ENCODE assay signal across 1 cellular context in genomic region chr3:8441969-8442559, GRCh38.
TF ChIP-seq lines count a peak whose summit lies in the region.

No MANE protein-coding gene starts in this region.

TF ChIP-seq in HepG2, 621 proteins besides CTCF, POLR2A, EP300 and RAD21 (continued from another document and continues in another):
- TF ChIP-seq NCOR1 (IDR thresholded peaks at IDR 0.05; ENCODE audit: borderline replicate concordance, low read length), result no peak
- TF ChIP-seq THRA (CRISPR knock-in tag; IDR thresholded peaks at IDR 0.05; ENCODE audit: borderline replicate concordance), result no peak
- TF ChIP-seq ZNF740 (CRISPR knock-in tag; IDR thresholded peaks at IDR 0.05), result no peak
- TF ChIP-seq TRIM24 (CRISPR knock-in tag; IDR thresholded peaks at IDR 0.05), result no peak
- no peak for TF ChIP-seq GMEB2 (CRISPR knock-in tag; IDR thresholded peaks at IDR 0.05; ENCODE audit: low read depth)
- no peak for TF ChIP-seq ZNF713 (CRISPR knock-in tag; IDR thresholded peaks at IDR 0.05)
- TF ChIP-seq U2AF1 (optimal IDR thresholded peaks at IDR 0.05; ENCODE audit: low read depth, low read length), result no peak
- TF ChIP-seq EEA1 (CRISPR knock-in tag; IDR thresholded peaks at IDR 0.05; ENCODE audit: borderline replicate concordance), result no peak
- no peak for TF ChIP-seq NR2F1 (CRISPR knock-in tag; IDR thresholded peaks at IDR 0.05)
- 0 out of 2 replicates have a peak, but pooled peaks have one; percentile 24 for TF ChIP-seq RXRB (CRISPR knock-in tag; IDR thresholded peaks at IDR 0.05; ENCODE audit: borderline replicate concordance)
- no peak for TF ChIP-seq ZFY (CRISPR knock-in tag; IDR thresholded peaks at IDR 0.05)
- TF ChIP-seq HMG20A (CRISPR knock-in tag; IDR thresholded peaks at IDR 0.05; ENCODE audit: borderline replicate concordance), result no peak
- TF ChIP-seq CBFB (CRISPR knock-in tag; IDR thresholded peaks at IDR 0.05), result no peak
- no peak for TF ChIP-seq ZIK1 (CRISPR knock-in tag; IDR thresholded peaks at IDR 0.05; ENCODE audit: borderline replicate concordance, low read depth)
- TF ChIP-seq ZNF20 (CRISPR knock-in tag; IDR thresholded peaks at IDR 0.05), result no peak
- no peak for TF ChIP-seq MAFG (CRISPR knock-in tag; IDR thresholded peaks at IDR 0.05)
- no peak for TF ChIP-seq ZNF431 (CRISPR knock-in tag; IDR thresholded peaks at IDR 0.05; ENCODE audit: borderline replicate concordance, low read depth)
- TF ChIP-seq ZBTB7B (CRISPR knock-in tag; IDR thresholded peaks at IDR 0.05), result no peak
- no peak for TF ChIP-seq REPIN1 (CRISPR knock-in tag; IDR thresholded peaks at IDR 0.05; ENCODE audit: borderline replicate concordance, low read depth)
- peak; percentile 81 for TF ChIP-seq ZNF629 (CRISPR knock-in tag; conservative IDR thresholded peaks at IDR 0.05)
- no peak for TF ChIP-seq GLI4 (CRISPR knock-in tag; IDR thresholded peaks at IDR 0.05; ENCODE audit: borderline replicate concordance)
- TF ChIP-seq, protein P1, sequence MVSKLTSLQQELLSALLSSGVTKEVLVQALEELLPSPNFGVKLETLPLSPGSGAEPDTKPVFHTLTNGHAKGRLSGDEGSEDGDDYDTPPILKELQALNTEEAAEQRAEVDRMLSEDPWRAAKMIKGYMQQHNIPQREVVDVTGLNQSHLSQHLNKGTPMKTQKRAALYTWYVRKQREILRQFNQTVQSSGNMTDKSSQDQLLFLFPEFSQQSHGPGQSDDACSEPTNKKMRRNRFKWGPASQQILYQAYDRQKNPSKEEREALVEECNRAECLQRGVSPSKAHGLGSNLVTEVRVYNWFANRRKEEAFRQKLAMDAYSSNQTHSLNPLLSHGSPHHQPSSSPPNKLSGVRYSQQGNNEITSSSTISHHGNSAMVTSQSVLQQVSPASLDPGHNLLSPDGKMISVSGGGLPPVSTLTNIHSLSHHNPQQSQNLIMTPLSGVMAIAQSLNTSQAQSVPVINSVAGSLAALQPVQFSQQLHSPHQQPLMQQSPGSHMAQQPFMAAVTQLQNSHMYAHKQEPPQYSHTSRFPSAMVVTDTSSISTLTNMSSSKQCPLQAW (CRISPR knock-in tag; IDR thresholded peaks at IDR 0.05), result no peak
- TF ChIP-seq, protein P2, sequence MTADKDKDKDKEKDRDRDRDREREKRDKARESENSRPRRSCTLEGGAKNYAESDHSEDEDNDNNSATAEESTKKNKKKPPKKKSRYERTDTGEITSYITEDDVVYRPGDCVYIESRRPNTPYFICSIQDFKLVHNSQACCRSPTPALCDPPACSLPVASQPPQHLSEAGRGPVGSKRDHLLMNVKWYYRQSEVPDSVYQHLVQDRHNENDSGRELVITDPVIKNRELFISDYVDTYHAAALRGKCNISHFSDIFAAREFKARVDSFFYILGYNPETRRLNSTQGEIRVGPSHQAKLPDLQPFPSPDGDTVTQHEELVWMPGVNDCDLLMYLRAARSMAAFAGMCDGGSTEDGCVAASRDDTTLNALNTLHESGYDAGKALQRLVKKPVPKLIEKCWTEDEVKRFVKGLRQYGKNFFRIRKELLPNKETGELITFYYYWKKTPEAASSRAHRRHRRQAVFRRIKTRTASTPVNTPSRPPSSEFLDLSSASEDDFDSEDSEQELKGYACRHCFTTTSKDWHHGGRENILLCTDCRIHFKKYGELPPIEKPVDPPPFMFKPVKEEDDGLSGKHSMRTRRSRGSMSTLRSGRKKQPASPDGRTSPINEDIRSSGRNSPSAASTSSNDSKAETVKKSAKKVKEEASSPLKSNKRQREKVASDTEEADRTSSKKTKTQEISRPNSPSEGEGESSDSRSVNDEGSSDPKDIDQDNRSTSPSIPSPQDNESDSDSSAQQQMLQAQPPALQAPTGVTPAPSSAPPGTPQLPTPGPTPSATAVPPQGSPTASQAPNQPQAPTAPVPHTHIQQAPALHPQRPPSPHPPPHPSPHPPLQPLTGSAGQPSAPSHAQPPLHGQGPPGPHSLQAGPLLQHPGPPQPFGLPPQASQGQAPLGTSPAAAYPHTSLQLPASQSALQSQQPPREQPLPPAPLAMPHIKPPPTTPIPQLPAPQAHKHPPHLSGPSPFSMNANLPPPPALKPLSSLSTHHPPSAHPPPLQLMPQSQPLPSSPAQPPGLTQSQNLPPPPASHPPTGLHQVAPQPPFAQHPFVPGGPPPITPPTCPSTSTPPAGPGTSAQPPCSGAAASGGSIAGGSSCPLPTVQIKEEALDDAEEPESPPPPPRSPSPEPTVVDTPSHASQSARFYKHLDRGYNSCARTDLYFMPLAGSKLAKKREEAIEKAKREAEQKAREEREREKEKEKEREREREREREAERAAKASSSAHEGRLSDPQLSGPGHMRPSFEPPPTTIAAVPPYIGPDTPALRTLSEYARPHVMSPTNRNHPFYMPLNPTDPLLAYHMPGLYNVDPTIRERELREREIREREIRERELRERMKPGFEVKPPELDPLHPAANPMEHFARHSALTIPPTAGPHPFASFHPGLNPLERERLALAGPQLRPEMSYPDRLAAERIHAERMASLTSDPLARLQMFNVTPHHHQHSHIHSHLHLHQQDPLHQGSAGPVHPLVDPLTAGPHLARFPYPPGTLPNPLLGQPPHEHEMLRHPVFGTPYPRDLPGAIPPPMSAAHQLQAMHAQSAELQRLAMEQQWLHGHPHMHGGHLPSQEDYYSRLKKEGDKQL (CRISPR knock-in tag; IDR thresholded peaks at IDR 0.05; ENCODE audit: low read depth), result no peak
- TF ChIP-seq MAZ (IDR thresholded peaks at IDR 0.05; ENCODE audit: borderline replicate concordance, low read depth, low read length), result no peak
- TF ChIP-seq MAZ (CRISPR knock-in tag; IDR thresholded peaks at IDR 0.05; ENCODE audit: low read depth), result 0 out of 2 replicates have a peak, but pooled peaks have one; percentile 43
- no peak for TF ChIP-seq ZNF224 (CRISPR knock-in tag; IDR thresholded peaks at IDR 0.05)
- 0 out of 2 replicates have a peak, but pooled peaks have one; percentile 25 for TF ChIP-seq ZBED4 (CRISPR knock-in tag; IDR thresholded peaks at IDR 0.05; ENCODE audit: borderline replicate concordance)
- peak; percentile 30; the same call in 1 of the 2 replicates for TF ChIP-seq ZNF605 (CRISPR knock-in tag; IDR thresholded peaks at IDR 0.05)
- TF ChIP-seq TCF7L2 (IDR thresholded peaks at IDR 0.05; ENCODE audit: low read depth, low read length), result no peak
- TF ChIP-seq SNAI1 (CRISPR knock-in tag; IDR thresholded peaks at IDR 0.05; ENCODE audit: borderline replicate concordance), result no peak
- no peak for TF ChIP-seq ZBTB38 (CRISPR knock-in tag; IDR thresholded peaks at IDR 0.05)
- TF ChIP-seq ZNF317 (CRISPR knock-in tag; IDR thresholded peaks at IDR 0.05), result no peak
- no peak for TF ChIP-seq FOXK1 (CRISPR knock-in tag; IDR thresholded peaks at IDR 0.05; ENCODE audit: borderline replicate concordance, low read depth)
- TF ChIP-seq POLR2AphosphoS5 (IDR thresholded peaks at IDR 0.05; ENCODE audit: low read depth, low read length), result no peak
- no peak for TF ChIP-seq ZNF263 (CRISPR knock-in tag; IDR thresholded peaks at IDR 0.05)
- no peak for TF ChIP-seq ERF (CRISPR knock-in tag; IDR thresholded peaks at IDR 0.05)
- TF ChIP-seq RXRA (CRISPR knock-in tag; IDR thresholded peaks at IDR 0.05), result no peak
- no peak for TF ChIP-seq POLR2G (IDR thresholded peaks at IDR 0.05; ENCODE audit: low read depth, low read length)
- TF ChIP-seq PPARG (CRISPR knock-in tag; conservative IDR thresholded peaks at IDR 0.05), result no peak
- TF ChIP-seq KLF16 (CRISPR knock-in tag; IDR thresholded peaks at IDR 0.05), result 0 out of 4 replicates have a peak, but pooled peaks of 1 of the 2 experiments have one; percentile 22
- TF ChIP-seq MAF1 (CRISPR knock-in tag; IDR thresholded peaks at IDR 0.05; ENCODE audit: borderline replicate concordance), result no peak
- TF ChIP-seq ZNF12 (CRISPR knock-in tag; IDR thresholded peaks at IDR 0.05), result no peak
- TF ChIP-seq, protein P3, sequence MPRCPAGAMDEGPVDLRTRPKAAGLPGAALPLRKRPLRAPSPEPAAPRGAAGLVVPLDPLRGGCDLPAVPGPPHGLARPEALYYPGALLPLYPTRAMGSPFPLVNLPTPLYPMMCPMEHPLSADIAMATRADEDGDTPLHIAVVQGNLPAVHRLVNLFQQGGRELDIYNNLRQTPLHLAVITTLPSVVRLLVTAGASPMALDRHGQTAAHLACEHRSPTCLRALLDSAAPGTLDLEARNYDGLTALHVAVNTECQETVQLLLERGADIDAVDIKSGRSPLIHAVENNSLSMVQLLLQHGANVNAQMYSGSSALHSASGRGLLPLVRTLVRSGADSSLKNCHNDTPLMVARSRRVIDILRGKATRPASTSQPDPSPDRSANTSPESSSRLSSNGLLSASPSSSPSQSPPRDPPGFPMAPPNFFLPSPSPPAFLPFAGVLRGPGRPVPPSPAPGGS (CRISPR knock-in tag; IDR thresholded peaks at IDR 0.05), result no peak
- TF ChIP-seq KDM5A (IDR thresholded peaks at IDR 0.05; ENCODE audit: borderline replicate concordance, low read length), result no peak
- TF ChIP-seq ATF5 (CRISPR knock-in tag; IDR thresholded peaks at IDR 0.05; ENCODE audit: low read depth), result no peak
- TF ChIP-seq SATB2 (CRISPR knock-in tag; IDR thresholded peaks at IDR 0.05), result no peak
- TF ChIP-seq ZNF816 (CRISPR knock-in tag; IDR thresholded peaks at IDR 0.05; ENCODE audit: borderline replicate concordance), result no peak
- TF ChIP-seq ZNF432 (CRISPR knock-in tag; IDR thresholded peaks at IDR 0.05; ENCODE audit: borderline replicate concordance), result no peak
- TF ChIP-seq ZNF383 (CRISPR knock-in tag; IDR thresholded peaks at IDR 0.05; ENCODE audit: borderline replicate concordance), result no peak
- no peak for TF ChIP-seq SP4 (CRISPR knock-in tag; IDR thresholded peaks at IDR 0.05)
- TF ChIP-seq CBX1 (IDR thresholded peaks at IDR 0.05; ENCODE audit: low read depth), result no peak
- no peak for TF ChIP-seq HCFC1 (IDR thresholded peaks at IDR 0.05; ENCODE audit: low read depth, low read length)
- TF ChIP-seq ZNF710 (CRISPR knock-in tag; IDR thresholded peaks at IDR 0.05; ENCODE audit: borderline replicate concordance), result no peak
- TF ChIP-seq ZNF430 (CRISPR knock-in tag; IDR thresholded peaks at IDR 0.05), result no peak
